10 cellular contexts compared by ENCODE assay signal in the genomic region with DNA sequence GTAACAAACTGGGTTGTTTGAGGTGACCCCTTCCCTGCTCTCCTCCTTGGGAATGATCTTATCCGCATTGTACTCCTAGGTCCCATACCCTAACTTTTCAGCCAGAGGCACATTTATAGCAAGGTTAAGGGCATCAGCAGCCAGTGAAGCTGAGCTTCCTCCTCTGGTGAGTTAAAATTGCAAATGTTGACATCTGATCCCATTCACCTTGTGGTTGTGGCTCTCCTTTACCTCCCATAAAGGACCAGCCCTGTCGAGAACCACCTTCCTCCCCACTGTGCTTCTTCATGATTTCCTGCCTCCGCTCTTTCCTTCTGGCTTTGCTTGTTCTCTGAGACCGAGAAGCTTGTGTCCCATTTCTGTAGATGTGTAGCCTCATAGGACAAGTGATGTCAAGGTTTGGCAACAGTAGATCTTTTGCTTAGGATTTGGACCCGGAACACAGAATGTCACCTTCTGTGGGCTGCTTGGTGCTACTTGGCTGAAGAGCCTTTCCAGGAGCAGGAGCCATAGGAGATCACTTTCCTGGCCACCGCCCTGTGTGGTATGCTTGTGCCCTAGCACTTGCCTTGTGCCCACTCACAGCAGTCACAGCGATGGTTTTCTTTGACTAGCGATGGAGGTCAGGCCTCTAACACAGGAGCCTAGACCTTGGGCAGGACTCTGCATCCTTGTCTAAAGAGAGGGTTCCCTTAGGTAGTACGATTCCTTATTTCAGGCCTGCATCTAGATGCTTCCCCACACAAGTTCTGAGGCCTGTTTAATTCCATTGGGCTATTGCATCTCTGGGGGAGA. TPM values are rescaled to one million over a fixed set of nuclear protein-coding genes. Genes with fewer than 3 reads are reported as not detected.
DNase-seq lines count a peak whose midpoint lies in the region; ATAC-seq and TF ChIP-seq lines count a peak whose summit lies in the region.
"Had no signal": no experiment of that assay in that cellular context is flagged by ENCODE, and none has a peak within 500 bp of the region (broad histone marks: within the 10 kb centered on the region; RNA-seq: fewer than 3 reads in every experiment).

No MANE protein-coding gene starts in this region.

- in situ Hi-C loops in mammary epithelial cell (cut with MboI; ENCODE audit: low sequenced_read_pairs in 2 of 2), result no loop called here

- no peaks in the 10 kb centered on the region for H3K36me3 ChIP-seq in cardiac muscle cell
- H3K36me3 ChIP-seq in mammary epithelial cell (ENCODE audit: insufficient read depth, low read length), result no peaks in the 10 kb centered on the region
- H3K36me3 ChIP-seq in aorta (ENCODE audit: control insufficient read depth in 1 of 2, insufficient read depth in 2 of 2, low read length in 1 of 2), result no peaks in the 10 kb centered on the region

- no peak overlapping the region for H2AFZ ChIP-seq in mammary epithelial cell (ENCODE audit: low read depth, low read length)

- H3K4me3 ChIP-seq in cardiac muscle cell (no peak overlapping the region), mammary epithelial cell (replicated peaks in 1 of 3; ENCODE audit: insufficient read depth in 1 of 3, low read depth in 2 of 3, low read length in 3 of 3) (no peak overlapping the region), aorta (ENCODE audit: low read length in 2 of 2) (no peak overlapping the region)

- H3K4me3 Mint-ChIP-seq in naive thymus-derived CD8-positive, alpha-beta T cell, result peak overlapping the region in 9 of 10 donors; percentile 50 to 90 (median 77)

- ATAC-seq in naive thymus-derived CD8-positive, alpha-beta T cell, result peak in 1 of 2 donors; percentile 34
- ATAC-seq in aorta (ENCODE audit: low FRiP score) (no peak), GM21825 (IDR thresholded peaks at IDR 0.05; ENCODE audit: unreplicated experiment) (no peak)

- DNase-seq in cardiac muscle cell (ENCODE audit: low read depth in 1 of 2, low spot score in 1 of 2), result no peak
- no peak for DNase-seq in cardiac septum (ENCODE audit: low spot score)
- no peak for DNase-seq in mammary epithelial cell
- no peak for DNase-seq in naive thymus-derived CD8-positive, alpha-beta T cell
- no peak for DNase-seq in aorta
- no peak for DNase-seq in SK-N-DZ (ENCODE audit: low spot score)
- DNase-seq in RPMI8226, result no peak
- DNase-seq: activated gamma-delta T cell treated with Interleukin-2 at 50 U/mL for 16 hours; stimulated activated CD4-positive, alpha-beta T cell treated with anti-CD3 and anti-CD28 coated beads, Interleukin-2, amount 100 ng/mL, for 24 hours had no signal

- H3K9ac ChIP-seq in mammary epithelial cell (ENCODE audit: insufficient read depth, low read length), result no peak overlapping the region

- H3K4me1 ChIP-seq in cardiac muscle cell (ENCODE audit: low read depth), result peaks cover 6% of the 10 kb centered on the region
- H3K4me1 ChIP-seq in mammary epithelial cell (ENCODE audit: insufficient read depth, low read length), result peaks cover 28% of the 10 kb centered on the region
- H3K4me1 ChIP-seq in aorta (ENCODE audit: control insufficient read depth in 1 of 2, insufficient read depth in 2 of 2, low read length in 2 of 2), result peaks cover 10 to 16% of the 10 kb centered on the region in 2 donors

- no peaks in the 10 kb centered on the region for H3K9me3 ChIP-seq in cardiac muscle cell (ENCODE audit: low read depth)
- no peaks in the 10 kb centered on the region for H3K9me3 ChIP-seq in mammary epithelial cell (replicated peaks; ENCODE audit: insufficient read depth, low read length)
- H3K9me3 ChIP-seq in aorta (ENCODE audit: control insufficient read depth, low read length), result no peaks in the 10 kb centered on the region

- peak overlapping the region; percentile 1 for H3K27ac ChIP-seq in cardiac muscle cell
- no peak overlapping the region for H3K27ac ChIP-seq in mammary epithelial cell (ENCODE audit: insufficient read depth, low read depth, low read length)
- H3K27ac ChIP-seq in aorta (ENCODE audit: low read depth in 1 of 2, low read length in 2 of 2), result peak overlapping the region; percentile 53 to 97

- POLR2A ChIA-PET in naive thymus-derived CD8-positive, alpha-beta T cell (lab: Charles Lee), result interaction anchor here (0.5 kb wide), 1 partner anchor 53 kb away, joined by 5 read pairs; no protein-coding TSS in a partner anchor

- H3K36me3 Mint-ChIP-seq in naive thymus-derived CD8-positive, alpha-beta T cell, result peaks cover 0 to 25% (median 0%) of the 10 kb centered on the region in 3 donors

- H3K9me3 Mint-ChIP-seq in naive thymus-derived CD8-positive, alpha-beta T cell, result no peaks in the 10 kb centered on the region

- no TSS peak for BruUV-seq in mammary epithelial cell (replicated peaks; lab: Mats Ljungman, UMichigan)

- peak overlapping the region; percentile 97 for H3K4me2 ChIP-seq in mammary epithelial cell (ENCODE audit: insufficient read depth, low read depth, low read length)

- peaks cover 18% of the 10 kb centered on the region for H4K20me1 ChIP-seq in mammary epithelial cell (ENCODE audit: insufficient read depth, low read length)

- H3K4me1 Mint-ChIP-seq in naive thymus-derived CD8-positive, alpha-beta T cell, result peaks cover 43 to 79% (median 74%) of the 10 kb centered on the region in 4 donors

- intact Hi-C loops in cardiac septum (cut with DNase I), result no loop called here
- intact Hi-C loops in mammary epithelial cell (cut with micrococcal nuclease), result loop anchor here (1.0 kb wide), 1 partner anchor 19 kb away; a partner anchor contains a TSS
- intact Hi-C loops in aorta (cut with DNase I), result loop anchor here in 1 of 2 donors (2.0 kb wide), 1 partner anchor 17 kb away; no protein-coding TSS in a partner anchor

- CTCF ChIA-PET in mammary epithelial cell (lab: Charles Lee; ENCODE audit: low non-redundant PET), result no interaction called here

- H3K79me2 ChIP-seq in mammary epithelial cell (ENCODE audit: insufficient read depth, low read length), result peaks cover 95% of the 10 kb centered on the region

- dilution Hi-C loops in mammary epithelial cell (cut with HindIII; ENCODE audit: low sequenced_read_pairs), result loop anchor here (5.0 kb wide), 2 partner anchors 46 to 84 kb away; no protein-coding TSS in a partner anchor

- H3K27me3 Mint-ChIP-seq in naive thymus-derived CD8-positive, alpha-beta T cell, result no peaks in the 10 kb centered on the region

- 73% methylated on average over 9 of the region's 9 CpGs for WGBS in mammary epithelial cell (ENCODE audit: low coverage, missing lambda C conversion rate)
- WGBS in aorta, 2 donors, result 74 to 76% methylated on average over 9 of the region's 9 CpGs

- TF ChIP-seq CTCF in cardiac muscle cell (IDR thresholded peaks at IDR 0.05; ENCODE audit: low read depth, low read length), result no peak
- no peak for TF ChIP-seq CTCF in mammary epithelial cell (conservative IDR thresholded peaks at IDR 0.05 in 1 of 2, IDR thresholded peaks at IDR 0.05 in 1 of 2; ENCODE audit: extremely low read depth in 1 of 2, insufficient read depth in 1 of 2, low read depth in 1 of 2, low read length in 2 of 2)

- peak overlapping the region; percentile 41 to 94 (median 79) for H3K27ac Mint-ChIP-seq in naive thymus-derived CD8-positive, alpha-beta T cell

- no peaks in the 10 kb centered on the region for H3K27me3 ChIP-seq in cardiac muscle cell
- H3K27me3 ChIP-seq in mammary epithelial cell (ENCODE audit: insufficient read depth, low read length), result no peaks in the 10 kb centered on the region
- H3K27me3 ChIP-seq in aorta (ENCODE audit: control insufficient read depth in 1 of 2, insufficient read depth in 2 of 2, low read length in 1 of 2), result no peaks in the 10 kb centered on the region

RNA-seq across cellular contexts. Expression of a gene that starts 18.8 kb away (rescaled TPM):
- total RNA-seq in cardiac muscle cell (75.9 and 81.7 TPM in 2 replicates), cardiac septum (101 TPM), mammary epithelial cell (100 to 1,000 TPM in 1 of 2 donors, 10 to 100 TPM in 1; 46.0 to 126 TPM), aorta (100 to 1,000 TPM; 128 to 172 TPM)
- polyA plus RNA-seq in cardiac muscle cell (53.1 and 58.5 TPM in 2 replicates), mammary epithelial cell (105 TPM), aorta (100 to 1,000 TPM in 1 of 2 donors, 10 to 100 TPM in 1; 87.9 to 109 TPM)
- 85.1 TPM for polyA minus RNA-seq in mammary epithelial cell
- total RNA-seq in naive thymus-derived CD8-positive, alpha-beta T cell, result 10 to 100 TPM; 90.0 to 93.6 TPM
- 10 to 100 TPM; 47.5 to 50.1 (median 49.7) TPM for polyA plus RNA-seq in naive thymus-derived CD8-positive, alpha-beta T cell
- 42.6 and 43.0 TPM in 2 replicates for polyA plus RNA-seq in SK-N-DZ (2014; cell fraction: cytosol; rRNA removed)
- polyA plus RNA-seq in SK-N-DZ (2014; cell fraction: nucleus; rRNA removed), result 20.3 and 28.1 TPM in 2 replicates

RNA-seq across cellular contexts. Expression of a gene that starts 33.6 kb away (rescaled TPM):
- total RNA-seq in cardiac muscle cell, result 28.6 and 34.7 TPM in 2 replicates
- 37.7 and 40.8 TPM in 2 replicates for polyA plus RNA-seq in cardiac muscle cell
- 14.1 TPM for total RNA-seq in cardiac septum
- total RNA-seq in mammary epithelial cell, result 10 to 100 TPM; 19.8 to 21.4 TPM
- 15.8 TPM for polyA plus RNA-seq in mammary epithelial cell
- 22.9 TPM for polyA minus RNA-seq in mammary epithelial cell
- total RNA-seq in naive thymus-derived CD8-positive, alpha-beta T cell, result 10 to 100 TPM; 24.3 to 27.4 TPM
- 10 to 100 TPM; 11.8 to 21.5 (median 15.5) TPM for polyA plus RNA-seq in naive thymus-derived CD8-positive, alpha-beta T cell
- 10 to 100 TPM; 32.5 to 33.3 TPM for total RNA-seq in aorta
- polyA plus RNA-seq in aorta, result 10 to 100 TPM in 1 of 2 donors, 1 to 10 TPM in 1; 9.4 to 33.2 TPM
- polyA plus RNA-seq in SK-N-DZ (2014; cell fraction: cytosol; rRNA removed), result 9.7 and 10.1 TPM in 2 replicates
- 9.1 and 13.4 TPM in 2 replicates for polyA plus RNA-seq in SK-N-DZ (2014; cell fraction: nucleus; rRNA removed)

RNA-seq across cellular contexts. Expression of a gene that starts 51.4 kb away (rescaled TPM):
- 0.18 TPM in 1 of 2 replicates, not detected in the other for total RNA-seq in cardiac muscle cell
- polyA plus RNA-seq in cardiac muscle cell, result not detected in 2 replicates
- not detected for total RNA-seq in cardiac septum
- not detected for total RNA-seq in mammary epithelial cell
- not detected for polyA plus RNA-seq in mammary epithelial cell
- not detected for polyA minus RNA-seq in mammary epithelial cell
- not detected for total RNA-seq in naive thymus-derived CD8-positive, alpha-beta T cell
- not detected for polyA plus RNA-seq in naive thymus-derived CD8-positive, alpha-beta T cell
- total RNA-seq in aorta, result not detected
- under 1 TPM; 0.33 to 0.38 TPM for polyA plus RNA-seq in aorta
- 0.19 and 0.53 TPM in 2 replicates for polyA plus RNA-seq in SK-N-DZ (2014; cell fraction: cytosol; rRNA removed)
- 1.6 and 2.8 TPM in 2 replicates for polyA plus RNA-seq in SK-N-DZ (2014; cell fraction: nucleus; rRNA removed)

RNA-seq across cellular contexts. Expression of a gene that starts 54.7 kb away (rescaled TPM):
- 34.4 and 41.0 TPM in 2 replicates for total RNA-seq in cardiac muscle cell
- 38.4 and 42.6 TPM in 2 replicates for polyA plus RNA-seq in cardiac muscle cell
- total RNA-seq in cardiac septum, result 14.5 TPM
- total RNA-seq in mammary epithelial cell, result 10 to 100 TPM; 55.1 to 75.8 TPM
- 67.3 TPM for polyA plus RNA-seq in mammary epithelial cell
- polyA minus RNA-seq in mammary epithelial cell, result 52.4 TPM
- 100 to 1,000 TPM; 142 to 146 TPM for total RNA-seq in naive thymus-derived CD8-positive, alpha-beta T cell
- polyA plus RNA-seq in naive thymus-derived CD8-positive, alpha-beta T cell, result 100 to 1,000 TPM; 137 to 176 (median 171) TPM
- total RNA-seq in aorta, result 10 to 100 TPM; 38.1 to 60.4 TPM
- polyA plus RNA-seq in aorta, result 10 to 100 TPM; 37.5 to 38.1 TPM
- 35.0 and 36.5 TPM in 2 replicates for polyA plus RNA-seq in SK-N-DZ (2014; cell fraction: cytosol; rRNA removed)
- 25.6 and 27.9 TPM in 2 replicates for polyA plus RNA-seq in SK-N-DZ (2014; cell fraction: nucleus; rRNA removed)
